In the genomic region with DNA sequence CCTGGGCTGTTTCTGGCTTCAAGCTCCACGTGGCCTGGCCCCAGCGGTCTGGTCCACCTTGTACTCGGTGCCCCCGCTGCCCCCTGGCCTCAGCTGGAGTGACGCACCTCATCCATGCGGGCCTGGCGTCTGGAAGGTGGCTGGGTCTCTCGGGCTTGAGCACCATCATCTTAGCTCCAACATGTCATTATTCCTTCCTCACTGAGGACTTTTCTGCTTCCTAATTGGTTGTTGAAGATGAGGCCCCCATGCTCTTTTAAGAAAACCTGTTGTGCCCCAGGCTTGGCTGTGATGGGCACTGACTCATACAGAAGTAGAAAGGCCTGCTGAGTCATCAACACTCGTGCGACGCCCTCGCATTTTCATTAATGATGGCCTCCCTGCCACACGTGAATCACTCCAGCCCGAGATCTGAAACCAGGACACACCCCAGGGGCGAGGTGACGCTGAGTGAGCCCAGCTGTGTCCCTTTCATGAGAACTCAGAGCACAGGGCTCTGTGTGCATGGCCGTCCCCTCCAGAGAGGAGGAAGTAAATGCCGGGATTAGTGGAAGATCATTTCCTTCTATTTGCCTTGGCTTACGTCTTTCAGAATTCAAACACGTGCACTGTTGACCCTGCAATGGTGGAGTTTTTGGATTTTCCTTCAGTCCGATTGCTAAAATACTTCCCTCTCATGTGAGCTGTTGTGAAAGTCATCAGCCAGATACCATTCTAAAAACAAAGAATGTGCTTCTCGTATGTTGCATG, we compare ENCODE assay signal across 8 cellular contexts. TPM values are rescaled to one million over a fixed set of nuclear protein-coding genes. Genes with fewer than 3 reads are reported as not detected.
DNase-seq lines count a peak whose midpoint lies in the region; TF ChIP-seq lines count a peak whose summit lies in the region.

No MANE protein-coding gene starts in this region.

- H3K4me2 ChIP-seq in KMS-11, result peak overlapping the region; percentile 49
- H3K4me2 ChIP-seq in trophoblast cell (ENCODE audit: low read length), result no peak overlapping the region

- H3K14ac ChIP-seq in trophoblast cell (ENCODE audit: low read length), result no peak overlapping the region

- peaks cover 17% of the 10 kb centered on the region for H3K4me1 ChIP-seq in KMS-11 (ENCODE audit: low read depth, poor library complexity, severe bottlenecking)
- peaks cover 6 to 8% of the 10 kb centered on the region in 2 experiments for H3K4me1 ChIP-seq in trophoblast cell (ENCODE audit: control insufficient read depth in 1 of 2, insufficient read depth in 2 of 2, low read length in 2 of 2)

- H3K23ac ChIP-seq in trophoblast cell (ENCODE audit: low read length), result no peak overlapping the region

- H2AFZ ChIP-seq in KMS-11 (ENCODE audit: low read depth) (peak overlapping the region; percentile 60), trophoblast cell (ENCODE audit: insufficient read depth, low read length, poor library complexity) (no peak overlapping the region)

- H2BK5ac ChIP-seq in trophoblast cell (ENCODE audit: low read depth, low read length, poor library complexity), result no peak overlapping the region

- H3K18ac ChIP-seq in trophoblast cell (ENCODE audit: low read length), result no peak overlapping the region

- H3K79me2 ChIP-seq in KMS-11 (ENCODE audit: insufficient read depth, low read depth) (no peaks in the 10 kb centered on the region), trophoblast cell (ENCODE audit: control insufficient read depth, insufficient read depth, low read length, poor library complexity) (no peaks in the 10 kb centered on the region)

- no peaks in the 10 kb centered on the region for H4K20me1 ChIP-seq in KMS-11 (ENCODE audit: insufficient read depth)

- TF ChIP-seq CTCF in GM10248 (IDR thresholded peaks at IDR 0.05; ENCODE audit: control extremely low read depth, extremely low read depth, low read depth, missing control alignments) (no peak), KMS-11 (conservative IDR thresholded peaks at IDR 0.05; ENCODE audit: low read depth, low read length) (no peak)

- POLR2A ChIA-PET in GM10248 (lab: Yijun Ruan, JAX), result no interaction called here

- peak overlapping the region; percentile 43; the same call in 1 of the 2 replicates for H3K27ac ChIP-seq in KMS-11
- no peak overlapping the region for H3K27ac ChIP-seq in trophoblast cell (ENCODE audit: low read depth, low read length)

- H3K79me1 ChIP-seq in trophoblast cell (ENCODE audit: low read length), result no peaks in the 10 kb centered on the region

- no peak overlapping the region for H4K8ac ChIP-seq in trophoblast cell (ENCODE audit: low read depth, low read length)

- H3K9ac ChIP-seq in KMS-11 (peak overlapping the region; percentile 30; the same call in 1 of the 2 replicates), trophoblast cell (ENCODE audit: low read length) (no peak overlapping the region)

- no CpG with 5 or more reads among the region's 22 CpGs for WGBS in trophoblast cell (ENCODE audit: extremely low coverage, insufficient coverage, insufficient read length)

- H3K4me3 ChIP-seq in KMS-11 (IDR thresholded peaks at IDR 0.05; ENCODE audit: insufficient read depth, low read depth, low read length) (no peak overlapping the region), trophoblast cell (ENCODE audit: low read depth, low read length) (no peak overlapping the region)

- H3K27me3 ChIP-seq in KMS-11 (ENCODE audit: insufficient read depth, low read depth) (no peaks in the 10 kb centered on the region), trophoblast cell (ENCODE audit: insufficient read depth, low read length) (no peaks in the 10 kb centered on the region)

- no peak overlapping the region for H2AK5ac ChIP-seq in trophoblast cell (ENCODE audit: low read length)

- H3K9me3 ChIP-seq in trophoblast cell (ENCODE audit: insufficient read depth, low read depth, low read length), result no peaks in the 10 kb centered on the region

- no peaks in the 10 kb centered on the region for H3K36me3 ChIP-seq in KMS-11 (ENCODE audit: insufficient read depth)
- H3K36me3 ChIP-seq in trophoblast cell (ENCODE audit: control insufficient read depth in 1 of 2, insufficient read depth in 2 of 2, low read length in 2 of 2), result peaks cover 0 to 1% of the 10 kb centered on the region in 2 experiments

- no peak for TF ChIP-seq POLR2A in erythroblast (IDR thresholded peaks at IDR 0.05; ENCODE audit: low read length)

- CTCF ChIA-PET in GM10248 (lab: Yijun Ruan, JAX), result interaction anchor here (0.7 to 2.5 kb wide), 6 partner anchors 12 to 247 kb away, joined by 3 to 10 read pairs (median 5); no protein-coding TSS in a partner anchor

- peak; percentile 71 for DNase-seq in GM10248 (ENCODE audit: extremely low spot score)
- DNase-seq in GOT3 (lab: John Stamatoyannopoulos, UW), result peak; percentile 73
- DNase-seq in activated CD4-positive, alpha-beta T cell treated with anti-CD3 and anti-CD28 coated beads, Interleukin-2, amount 50 U/mL, for 1 hour, result peak; percentile 41
- DNase-seq in erythroblast (lab: John Stamatoyannopoulos, UW), result peak; percentile 69 to 88
- peak; percentile 96 to 97 for DNase-seq in trophoblast cell
- no peak for DNase-seq in SKM-1 (lab: John Stamatoyannopoulos, UW; ENCODE audit: unreplicated experiment)
- DNase-seq in T-helper 9 cell, result no peak

- H4K91ac ChIP-seq in trophoblast cell (ENCODE audit: low read depth, low read length), result no peak overlapping the region

- H3K4ac ChIP-seq in trophoblast cell (ENCODE audit: low read depth, low read length), result no peak overlapping the region

- H4K12ac ChIP-seq in trophoblast cell (ENCODE audit: low read depth, low read length), result no peak overlapping the region

- no peak overlapping the region for H2BK12ac ChIP-seq in trophoblast cell (ENCODE audit: low read length)

- no peak overlapping the region for H2BK120ac ChIP-seq in trophoblast cell (ENCODE audit: insufficient read depth, low read length, poor library complexity)

RNA-seq across cellular contexts. Expression of a gene that starts 14.0 kb away (rescaled TPM):
- polyA plus RNA-seq in trophoblast cell (2013), result 0.05 and 0.07 TPM in 2 replicates

RNA-seq across cellular contexts. Expression of a gene that starts 17.9 kb away (rescaled TPM):
- polyA plus RNA-seq in trophoblast cell (2013), result 2.8 and 2.9 TPM in 2 replicates

RNA-seq across cellular contexts. Expression of a gene that starts 57.3 kb away (rescaled TPM):
- polyA plus RNA-seq in trophoblast cell (2013), result 0.37 and 0.44 TPM in 2 replicates

Comparison
In these comparisons a context has a peak if more than half of its experiments do, and no peak if none do; other contexts are left out.
1. DNase-seq: peak in GM10248 (single experiment), GOT3 (single experiment), activated CD4-positive, alpha-beta T cell treated with anti-CD3 and anti-CD28 coated beads, Interleukin-2, amount 50 U/mL, for 1 hour (single experiment), erythroblast (2 of 2) and trophoblast cell (2 of 2); none in SKM-1 (single experiment) and T-helper 9 cell (single experiment).